ENCODE assay signal across 24 cellular contexts in the genomic region with DNA sequence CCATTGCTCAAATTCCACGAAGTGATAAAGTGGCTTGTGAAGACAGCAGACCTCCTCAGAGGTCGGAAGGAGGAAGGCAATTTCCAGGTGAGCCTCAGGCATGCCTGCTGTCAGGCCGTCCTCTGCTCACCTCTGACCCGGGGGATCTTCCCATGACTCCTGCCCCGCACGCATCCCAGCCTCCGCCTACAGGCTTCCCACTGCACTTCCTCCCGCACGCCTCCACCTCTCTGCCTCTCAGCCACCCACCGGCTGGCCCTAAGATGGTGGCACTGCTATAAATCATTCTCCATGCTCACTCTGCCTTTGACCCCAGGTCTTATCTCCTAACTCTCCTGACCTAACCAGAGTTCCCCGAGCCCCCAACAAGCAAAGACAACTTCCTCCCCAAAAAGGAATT. TPM values are rescaled to one million over a fixed set of nuclear protein-coding genes. Genes with fewer than 3 reads are reported as not detected.
"Had no signal": no experiment of that assay in that cellular context is flagged by ENCODE, and none has a peak within 500 bp of the region (broad histone marks: within the 10 kb centered on the region; RNA-seq: fewer than 3 reads in every experiment).

No MANE protein-coding gene starts in this region.

- H3K36me3 Mint-ChIP-seq: activated naive CD4-positive, alpha-beta T cell treated with anti-CD3 and anti-CD28 coated beads, Interleukin-2, amount 10 ng/mL, durations not matched to agents 7 days and 5 days; brain had no signal

- H3K4me3 ChIP-seq: right lobe of liver, stomach, suprapubic skin, tibial nerve, uterus had no signal

- H3K4me1 ChIP-seq: parathyroid adenoma, right lobe of liver, stomach, suprapubic skin, tibial nerve, uterus had no signal

- H3K36me3 ChIP-seq: right lobe of liver, stomach, suprapubic skin, tibial nerve, uterus had no signal

- H3K9me3 ChIP-seq: right lobe of liver, suprapubic skin, uterus had no signal

- H3K27me3 ChIP-seq: right lobe of liver, stomach, suprapubic skin, tibial nerve, uterus had no signal

- DNase-seq: activated B cell treated with CpG ODN at 0.5 μM for 24 hours; activated CD4-positive, alpha-beta memory T cell treated with anti-CD3 and anti-CD28 coated beads, Interleukin-2, amount 10 ng/mL, durations not matched to agents 7 days and 5 days; activated CD4-positive, alpha-beta T cell treated with anti-CD3 and anti-CD28 coated beads for 48 hours; activated effector memory CD4-positive, alpha-beta T cell treated with anti-CD3 and anti-CD28 coated beads, Interleukin-2, amount 50 U/mL, for 16 hours; activated naive CD4-positive, alpha-beta T cell treated with anti-CD3 and anti-CD28 coated beads, Interleukin-2, amount 10 ng/mL, durations not matched to agents 7 days and 5 days; effector CD4-positive, alpha-beta T cell; erythroblast; foreskin melanocyte; left cardiac atrium; nephron progenitor cell; nucleus accumbens; right lobe of liver; small intestine; stimulated activated CD4-positive, alpha-beta T cell treated with anti-CD3 and anti-CD28 coated beads, Interleukin-15, amount 100 ng/mL, for 24 hours; stomach; T-helper 9 cell; uterus had no signal

- ATAC-seq: left cardiac atrium; right lobe of liver; stimulated activated memory B cell treated with anti-CD40 and anti-IgM and Interleukin-4, amounts not matched to agents 10 μg/mL and 1 μg/mL and 100 μg/mL, for 72 hours had no signal

- H3K4me3 Mint-ChIP-seq: activated B cell treated with CpG ODN at 0.5 μM for 24 hours; activated CD4-positive, alpha-beta memory T cell treated with anti-CD3 and anti-CD28 coated beads, Interleukin-2, amount 10 ng/mL, durations not matched to agents 7 days and 5 days; activated naive CD4-positive, alpha-beta T cell treated with anti-CD3 and anti-CD28 coated beads, Interleukin-2, amount 10 ng/mL, durations not matched to agents 7 days and 5 days; brain; nephron progenitor cell; stimulated activated memory B cell treated with anti-CD40 and anti-IgM and Interleukin-4, amounts not matched to agents 10 μg/mL and 1 μg/mL and 100 μg/mL, for 72 hours had no signal

- H3K9ac ChIP-seq: parathyroid adenoma had no signal

- FAIRE-seq: small intestine had no signal

- H2AFZ ChIP-seq: parathyroid adenoma had no signal

- H3K27ac Mint-ChIP-seq: activated B cell treated with CpG ODN at 0.5 μM for 24 hours; activated CD4-positive, alpha-beta memory T cell treated with anti-CD3 and anti-CD28 coated beads, Interleukin-2, amount 10 ng/mL, durations not matched to agents 7 days and 5 days; activated naive CD4-positive, alpha-beta T cell treated with anti-CD3 and anti-CD28 coated beads, Interleukin-2, amount 10 ng/mL, durations not matched to agents 7 days and 5 days; brain; nephron progenitor cell; stimulated activated memory B cell treated with anti-CD40 and anti-IgM and Interleukin-4, amounts not matched to agents 10 μg/mL and 1 μg/mL and 100 μg/mL, for 72 hours had no signal

- H3K79me2 ChIP-seq: parathyroid adenoma had no signal

- H3K27ac ChIP-seq: parathyroid adenoma, right lobe of liver, stomach, suprapubic skin, tibial nerve, uterus had no signal

- H3K27me3 Mint-ChIP-seq: activated naive CD4-positive, alpha-beta T cell treated with anti-CD3 and anti-CD28 coated beads, Interleukin-2, amount 10 ng/mL, durations not matched to agents 7 days and 5 days had no signal

- H3K4me1 Mint-ChIP-seq: activated B cell treated with CpG ODN at 0.5 μM for 24 hours; activated CD4-positive, alpha-beta memory T cell treated with anti-CD3 and anti-CD28 coated beads, Interleukin-2, amount 10 ng/mL, durations not matched to agents 7 days and 5 days; activated naive CD4-positive, alpha-beta T cell treated with anti-CD3 and anti-CD28 coated beads, Interleukin-2, amount 10 ng/mL, durations not matched to agents 7 days and 5 days; stimulated activated memory B cell treated with anti-CD40 and anti-IgM and Interleukin-4, amounts not matched to agents 10 μg/mL and 1 μg/mL and 100 μg/mL, for 72 hours had no signal

RNA-seq across cellular contexts. Expression of a gene that starts 49.4 kb away (rescaled TPM):
- total RNA-seq: activated B cell treated with CpG ODN at 0.5 μM for 24 hours; activated CD4-positive, alpha-beta memory T cell treated with anti-CD3 and anti-CD28 coated beads, Interleukin-2, amount 10 ng/mL, durations not matched to agents 7 days and 5 days; mononuclear cell; T-helper 1 cell treated with Interleukin-12 subunit alpha and Interleukin-12 subunit beta and Interleukin-4 antibody, amounts not matched to agents 30 ng/mL and 1 ng/mL, for 36 hours had no signal
